Comparison of ENCODE assay signal across 27 cellular contexts in the genomic region with DNA sequence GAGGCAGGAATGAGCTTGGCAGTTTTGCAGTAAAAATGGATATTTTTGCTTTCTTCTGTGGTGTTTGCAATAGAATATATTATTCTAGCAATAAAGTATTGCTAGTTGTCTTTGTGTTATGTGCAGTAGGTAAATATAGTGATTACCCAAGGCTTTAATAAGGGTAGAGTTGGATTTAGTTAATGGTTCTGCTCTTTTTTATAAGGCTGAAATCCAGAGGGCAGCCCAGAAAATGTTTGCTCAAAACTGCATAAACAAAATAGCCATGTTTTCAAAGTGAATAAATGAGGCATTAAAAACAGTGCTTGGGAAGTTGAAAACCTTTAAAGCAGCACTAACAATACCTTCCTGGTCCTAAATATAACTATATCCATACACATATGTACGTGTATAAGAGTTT.
A peak's percentile ranks its signal among the peaks of the same experiment; 100 is the strongest.
DNase-seq lines count a peak whose midpoint lies in the region; FAIRE-seq and TF ChIP-seq lines count a peak whose summit lies in the region.
"Had no signal": no experiment of that assay in that cellular context is flagged by ENCODE, and none has a peak within 500 bp of the region (broad histone marks: within the 10 kb centered on the region; RNA-seq: fewer than 3 reads in every experiment).

No MANE protein-coding gene starts in this region.

- H3K79me2 ChIP-seq in osteoblast (ENCODE audit: insufficient read depth, low read length): no peaks in the 10 kb centered on the region
- no peaks in the 10 kb centered on the region for H3K79me2 ChIP-seq in OCI-LY7 (ENCODE audit: insufficient read depth, low read depth, low read length)

- no peaks in the 10 kb centered on the region for H3K9me2 ChIP-seq in OCI-LY7 (ENCODE audit: insufficient read depth, low read length)

- peak overlapping the region; percentile 11; the same call in 1 of the 2 replicates for H3K27ac ChIP-seq in 22Rv1
- peak overlapping the region; percentile 70 for H3K27ac ChIP-seq in VCaP
- H3K27ac ChIP-seq in prostate gland: peak overlapping the region; percentile 44 to 68
- H3K27ac ChIP-seq in osteoblast (ENCODE audit: low read depth, low read length): no peak overlapping the region
- H3K27ac ChIP-seq in OCI-LY7 (ENCODE audit: low read depth, low read length, poor library complexity, severe bottlenecking): no peak overlapping the region
- H3K27ac ChIP-seq: BLaER1 had no signal

- FAIRE-seq in endometrium (lab: Jason Lieb, UNC): peak; percentile 37
- FAIRE-seq: A204.1, GM12878, GM12892, GM18507 had no signal

- H3K4me3 ChIP-seq in prostate gland: no peak overlapping the region
- no peak overlapping the region for H3K4me3 ChIP-seq in osteoblast (ENCODE audit: insufficient read depth, low read length)
- H3K4me3 ChIP-seq in OCI-LY7 (ENCODE audit: low read depth, low read length, poor library complexity, severe bottlenecking): no peak overlapping the region
- H3K4me3 ChIP-seq: BLaER1, GM12878 had no signal

- TF ChIP-seq CTCF in 22Rv1 (IDR thresholded peaks at IDR 0.05) (no peak), VCaP (conservative IDR thresholded peaks at IDR 0.05) (no peak), prostate gland (IDR thresholded peaks at IDR 0.05) (no peak), osteoblast (IDR thresholded peaks at IDR 0.05; ENCODE audit: extremely low read depth, low read depth, low read length) (no peak), OCI-LY7 (conservative IDR thresholded peaks at IDR 0.05; ENCODE audit: low read length) (no peak)

- H3K9me3 ChIP-seq in prostate gland (no peaks in the 10 kb centered on the region), osteoblast (ENCODE audit: low read depth, low read length) (no peaks in the 10 kb centered on the region), OCI-LY7 (ENCODE audit: low read length) (no peaks in the 10 kb centered on the region)
- H3K9me3 ChIP-seq: BE2C, BLaER1 had no signal

- DNase-seq in prostate gland (ENCODE audit: low spot score) (peak; percentile 19), osteoblast (ENCODE audit: insufficient read length, low spot score, missing footprints) (no peak), LoVo (ENCODE audit: low spot score) (no peak), OCI-LY7 (ENCODE audit: low spot score) (no peak)
- DNase-seq: 8988T; ACHN; BE2C; C1 segment of cervical spinal cord; CD4-positive, alpha-beta memory T cell; CD4-positive, CD25-positive, alpha-beta regulatory T cell; CD8-positive, alpha-beta memory T cell; COR-L47; DMS 273 treated with DMSO at 0.1 percent for 48 hours; DMS153; DMS53; DMS79; DND-41; EL; GDM1 had no signal

- H3K4me1 ChIP-seq in prostate gland (replicated peaks) (no peaks in the 10 kb centered on the region), osteoblast (ENCODE audit: insufficient read depth, low read length) (peaks cover 29% of the 10 kb centered on the region), OCI-LY7 (ENCODE audit: insufficient read depth, low read length, poor library complexity, severe bottlenecking) (no peaks in the 10 kb centered on the region)
- H3K4me1 ChIP-seq: BE2C, BLaER1 had no signal

- POLR2A ChIA-PET in OCI-LY7 (lab: Charles Lee): no interaction called here

- H3K27me3 ChIP-seq in prostate gland (replicated peaks; ENCODE audit: insufficient read depth): no peaks in the 10 kb centered on the region
- H3K27me3 ChIP-seq in osteoblast (ENCODE audit: insufficient read depth, low read length): no peaks in the 10 kb centered on the region
- H3K27me3 ChIP-seq: BE2C, BLaER1 had no signal

- H2AFZ ChIP-seq in osteoblast (ENCODE audit: low read length) (no peak overlapping the region), OCI-LY7 (ENCODE audit: low read length) (no peak overlapping the region)

- BruUV-seq in OCI-LY7 (replicated peaks; lab: Mats Ljungman, UMichigan): no TSS peak

- H4K20me1 ChIP-seq in osteoblast (ENCODE audit: insufficient read depth, low read length) (no peaks in the 10 kb centered on the region), OCI-LY7 (ENCODE audit: insufficient read depth, low read length) (no peaks in the 10 kb centered on the region)
- H4K20me1 ChIP-seq: BLaER1 had no signal

- H3K36me3 ChIP-seq in prostate gland (no peaks in the 10 kb centered on the region), osteoblast (ENCODE audit: insufficient read depth, low read length) (no peaks in the 10 kb centered on the region), OCI-LY7 (ENCODE audit: insufficient read depth, low read length) (no peaks in the 10 kb centered on the region)
- H3K36me3 ChIP-seq: BE2C, BLaER1 had no signal

- no peak for TF ChIP-seq POLR2A in prostate gland (IDR thresholded peaks at IDR 0.05)

- intact Hi-C loops in prostate gland (cut with DNase I): no loop called here
- intact Hi-C loops in OCI-LY7 (cut with micrococcal nuclease; ENCODE audit: unreplicated experiment): no loop called here

- WGBS in prostate gland: 59% methylated on average over 1 of the region's 1 CpG

- H3K4me2 ChIP-seq in osteoblast (ENCODE audit: insufficient read depth, low read length) (no peak overlapping the region), OCI-LY7 (ENCODE audit: low read length) (no peak overlapping the region)
- H3K4me2 ChIP-seq: BLaER1 had no signal

- CTCF ChIA-PET in OCI-LY7 (lab: Charles Lee; ENCODE audit: unreplicated experiment): no interaction called here

Comparison
In these comparisons a context has a peak if more than half of its experiments do, and no peak if none do; other contexts are left out.
1. H3K27ac ChIP-seq: peak in 22Rv1 (single experiment), VCaP (single experiment) and prostate gland (2 of 2); none in osteoblast (single experiment) and OCI-LY7 (single experiment).